In the genomic region with DNA sequence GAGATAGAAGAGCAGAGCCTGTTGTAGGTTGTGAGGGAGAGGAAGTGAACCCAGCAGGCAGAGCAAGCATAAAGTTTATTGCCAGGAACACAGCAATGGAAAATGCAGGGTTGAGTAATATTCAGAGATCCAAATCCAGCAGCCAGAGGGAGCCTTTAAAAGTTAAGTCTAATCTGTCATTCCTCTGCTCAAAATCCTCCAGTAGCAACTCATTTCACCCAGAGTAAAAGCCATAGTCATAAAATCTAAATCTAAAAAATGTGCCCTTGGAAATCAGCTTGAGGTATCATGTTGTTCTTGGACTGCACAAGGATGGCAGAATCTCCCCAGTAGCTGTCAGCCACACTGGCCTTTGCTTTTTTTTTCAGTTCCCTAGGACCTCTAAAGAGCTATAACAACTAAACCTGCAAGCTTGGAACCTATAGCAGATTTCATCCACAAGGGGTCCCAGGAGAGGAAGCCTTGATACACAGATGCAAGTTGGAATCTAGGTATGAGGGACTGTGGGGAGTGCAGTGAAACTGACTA, we compare ENCODE assay signal across 8 cellular contexts.
DNase-seq lines count a peak whose midpoint lies in the region; ATAC-seq, FAIRE-seq and TF ChIP-seq lines count a peak whose summit lies in the region.

No MANE protein-coding gene starts in this region.

- H3K4me1 ChIP-seq in PC-9 (replicated peaks; ENCODE audit: insufficient read depth) (no peaks in the 10 kb centered on the region), psoas muscle (no peaks in the 10 kb centered on the region)

- H3K27me3 ChIP-seq in PC-9 (ENCODE audit: insufficient read depth, low read depth): no peaks in the 10 kb centered on the region
- H3K27me3 ChIP-seq in psoas muscle (ENCODE audit: insufficient read depth in 3 of 3, low read length in 2 of 3): no peaks in the 10 kb centered on the region

- H3K79me2 ChIP-seq in PC-9 (ENCODE audit: low read depth): no peaks in the 10 kb centered on the region

- CTCF ChIA-PET in PC-9 (lab: Charles Lee): interaction anchor here (1.0 kb wide), 1 partner anchor 27 kb away, joined by 3 read pairs; no protein-coding TSS in a partner anchor

- ATAC-seq in GM21786 (IDR thresholded peaks at IDR 0.05; ENCODE audit: unreplicated experiment) (peak; percentile 74), psoas muscle (peak; percentile 44 to 80 (median 62))

- DNase-seq in D721Med (ENCODE audit: insufficient read length, low spot score): no peak
- peak in 1 of 2 experiments; percentile 16 for DNase-seq in PC-9
- DNase-seq in foreskin fibroblast: peak; percentile 48 to 81
- no peak for DNase-seq in psoas muscle
- DNase-seq in NCI-H345 (lab: John Stamatoyannopoulos, UW): no peak
- no peak for DNase-seq in NCI-H1436 treated with DMSO at 0.1 percent for 48 hours (lab: John Stamatoyannopoulos, UW)
- DNase-seq in NCI-H510A (lab: John Stamatoyannopoulos, UW): no peak

- no peak overlapping the region for H2AFZ ChIP-seq in PC-9

- no peak overlapping the region for H3K4me3 ChIP-seq in PC-9
- H3K4me3 ChIP-seq in foreskin fibroblast (ENCODE audit: low read depth in 1 of 2, low read length in 2 of 2): no peak overlapping the region
- H3K4me3 ChIP-seq in psoas muscle: no peak overlapping the region

- H3K4me2 ChIP-seq in PC-9: no peak overlapping the region

- intact Hi-C loops in PC-9 (cut with micrococcal nuclease; ENCODE audit: unreplicated experiment) (loop anchor here (1.0 kb wide), 1 partner anchor 523 kb away; no protein-coding TSS in a partner anchor), psoas muscle (cut with DNase I) (no loop called here)

- no peaks in the 10 kb centered on the region for H3F3A ChIP-seq in PC-9 (ENCODE audit: insufficient read depth, low read depth)

- H4K20me1 ChIP-seq in PC-9 (ENCODE audit: insufficient read depth): no peaks in the 10 kb centered on the region

- no peaks in the 10 kb centered on the region for H3K9me2 ChIP-seq in PC-9 (ENCODE audit: insufficient read depth)

- POLR2A ChIA-PET in PC-9 (lab: Charles Lee; ENCODE audit: unreplicated experiment): interaction anchor here (0.5 to 0.6 kb wide), 2 partner anchors 69 to 178 kb away, joined by 3 to 16 read pairs; no protein-coding TSS in a partner anchor

- FAIRE-seq in D721Med (lab: Jason Lieb, UNC): no peak

- H3K27ac ChIP-seq in PC-9 (no peak overlapping the region), psoas muscle (no peak overlapping the region)

- BruUV-seq in PC-9 (replicated peaks; lab: Mats Ljungman, UMichigan): no TSS peak

- H3K9me3 ChIP-seq in PC-9 (ENCODE audit: insufficient read depth, low read depth) (no peaks in the 10 kb centered on the region), psoas muscle (no peaks in the 10 kb centered on the region)

- no peaks in the 10 kb centered on the region for H3K36me3 ChIP-seq in PC-9 (ENCODE audit: low read depth)
- no peaks in the 10 kb centered on the region for H3K36me3 ChIP-seq in psoas muscle (ENCODE audit: insufficient read depth in 1 of 2, low read depth in 1 of 2)

- peak; percentile 49 for TF ChIP-seq CTCF in D721Med (IDR thresholded peaks at IDR 0.05; ENCODE audit: insufficient read depth, missing control alignments)
- TF ChIP-seq CTCF in PC-9 (conservative IDR thresholded peaks at IDR 0.05): peak; percentile 66
- peak; percentile 81 for TF ChIP-seq CTCF in foreskin fibroblast (IDR thresholded peaks at IDR 0.05; ENCODE audit: low read depth, low read length)
- TF ChIP-seq CTCF in psoas muscle (IDR thresholded peaks at IDR 0.05): peak; percentile 45

Comparison
In these comparisons a context has a peak if more than half of its experiments do, and no peak if none do; other contexts are left out.
1. DNase-seq: peak in foreskin fibroblast (2 of 2); none in D721Med (single experiment), psoas muscle (0 of 2), NCI-H345 (single experiment), NCI-H1436 treated with DMSO at 0.1 percent for 48 hours (single experiment) and NCI-H510A (single experiment).
2. Peak in every context shown above with its lines, with median percentiles within 50 percentile points of each other: CTCF ChIP-seq.